ENCODE assay signal across 8 cellular contexts in the genomic region with DNA sequence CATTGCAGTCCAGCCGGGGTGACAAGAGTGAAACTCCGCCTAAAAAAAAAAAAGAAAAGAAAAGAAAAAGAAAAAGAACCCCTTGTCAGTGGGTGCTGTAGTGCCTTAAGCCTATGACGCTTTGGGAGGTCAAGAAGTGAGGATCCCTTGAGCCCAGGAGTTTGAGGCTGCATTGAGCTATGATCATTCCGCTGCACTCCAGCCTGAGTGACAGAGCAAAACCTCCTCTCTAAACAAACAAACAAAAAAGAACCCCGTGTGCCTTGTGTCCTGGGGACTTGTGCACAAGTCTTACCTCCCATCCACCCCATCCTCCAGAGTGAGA. TPM values are rescaled to one million over a fixed set of nuclear protein-coding genes. Genes with fewer than 3 reads are reported as not detected.
DNase-seq lines count a peak whose midpoint lies in the region; ATAC-seq and TF ChIP-seq lines count a peak whose summit lies in the region.

No MANE protein-coding gene starts in this region.

- no peak overlapping the region for H3K27ac ChIP-seq in CD4-positive, alpha-beta memory T cell (ENCODE audit: low read depth, low read length)
- peak overlapping the region; percentile 80 for H3K27ac ChIP-seq in SJCRH30
- H3K27ac ChIP-seq in endodermal cell (ENCODE audit: low read depth, low read length) = peak overlapping the region; percentile 89

- TF ChIP-seq CTCF in endodermal cell (conservative IDR thresholded peaks at IDR 0.05) = no peak
- no peak for TF ChIP-seq CTCF in osteocyte (IDR thresholded peaks at IDR 0.05)

- H3K9me3 Mint-ChIP-seq in CD4-positive, alpha-beta memory T cell = no peaks in the 10 kb centered on the region
- H3K9me3 Mint-ChIP-seq in endodermal cell (no peaks in the 10 kb centered on the region), osteocyte (ENCODE audit: unreplicated experiment) (no peaks in the 10 kb centered on the region)

- no peak overlapping the region for H3K9ac ChIP-seq in endodermal cell (ENCODE audit: extremely low read depth, low read length, poor library complexity, severe bottlenecking)

- CTCF ChIA-PET in CD4-positive, alpha-beta memory T cell (lab: Charles Lee; ENCODE audit: partially characterized antibody) = interaction anchor here (1.0 to 2.4 kb wide), 7 partner anchors 8 to 343 kb away, joined by 3 to 11 read pairs (median 4); a partner anchor contains a TSS

- peaks cover 15% of the 10 kb centered on the region for H3K4me1 ChIP-seq in CD4-positive, alpha-beta memory T cell (ENCODE audit: insufficient read depth, low read length)
- H3K4me1 ChIP-seq in SJCRH30 (peaks cover 18% of the 10 kb centered on the region), endodermal cell (ENCODE audit: control insufficient read depth, insufficient read depth, low read length) (peaks cover 4% of the 10 kb centered on the region)

- no peaks in the 10 kb centered on the region for H3K36me3 ChIP-seq in CD4-positive, alpha-beta memory T cell (ENCODE audit: insufficient read depth, low read length)
- H3K36me3 ChIP-seq in SJCRH30 (no peaks in the 10 kb centered on the region), endodermal cell (ENCODE audit: control insufficient read depth, insufficient read depth, low read length) (no peaks in the 10 kb centered on the region)

- intact Hi-C loops in CD4-positive, alpha-beta memory T cell (cut with micrococcal nuclease) = no loop called here

- no peak overlapping the region for H3K4me3 ChIP-seq in CD4-positive, alpha-beta memory T cell (ENCODE audit: low read length in 2 of 2)
- peak overlapping the region; percentile 49 for H3K4me3 ChIP-seq in SJCRH30
- no peak overlapping the region for H3K4me3 ChIP-seq in endodermal cell (ENCODE audit: low read length)

- ATAC-seq in HG02798 (IDR thresholded peaks at IDR 0.05; ENCODE audit: poor library complexity, unreplicated experiment) = no peak
- no peak for ATAC-seq in HG02884 (IDR thresholded peaks at IDR 0.05; ENCODE audit: unreplicated experiment)

- WGBS in endodermal cell (ENCODE audit: insufficient coverage in 1 of 2, insufficient read length in 1 of 2), 2 experiments = 59 to 68% methylated on average over 3 to 5 of the region's 5 CpGs

- peak overlapping the region in 6 of 7 donors; percentile 37 to 88 (median 84) for H3K27ac Mint-ChIP-seq in CD4-positive, alpha-beta memory T cell
- H3K27ac Mint-ChIP-seq in endodermal cell (peak overlapping the region; percentile 83), osteocyte (ENCODE audit: unreplicated experiment) (peak overlapping the region; percentile 98)

- POLR2A ChIA-PET in CD4-positive, alpha-beta memory T cell (lab: Charles Lee; ENCODE audit: partially characterized antibody) = interaction anchor here (0.8 to 2.7 kb wide), 3 partner anchors 8 to 29 kb away, joined by 3 to 16 read pairs (median 6); a partner anchor contains a TSS

- no peaks in the 10 kb centered on the region for H3K9me3 ChIP-seq in CD4-positive, alpha-beta memory T cell (ENCODE audit: control insufficient read depth in 1 of 2, low read length in 2 of 2)
- H3K9me3 ChIP-seq in SJCRH30 (replicated peaks) = peaks cover 3% of the 10 kb centered on the region; the same call in 1 of the 2 replicates
- no peaks in the 10 kb centered on the region for H3K9me3 ChIP-seq in endodermal cell (ENCODE audit: control insufficient read depth, low read length)

- peak overlapping the region in 5 of 8 donors; percentile 58 to 71 (median 67) for H3K4me3 Mint-ChIP-seq in CD4-positive, alpha-beta memory T cell
- H3K4me3 Mint-ChIP-seq in endodermal cell (no peak overlapping the region), osteocyte (ENCODE audit: unreplicated experiment) (peak overlapping the region; percentile 67)

- H3K27me3 Mint-ChIP-seq in CD4-positive, alpha-beta memory T cell = no peaks in the 10 kb centered on the region
- H3K27me3 Mint-ChIP-seq in endodermal cell (ENCODE audit: insufficient read depth) (peaks cover 2% of the 10 kb centered on the region), osteocyte (ENCODE audit: unreplicated experiment) (no peaks in the 10 kb centered on the region)

- peaks cover 11 to 20% (median 13%) of the 10 kb centered on the region in 4 donors for H3K4me1 Mint-ChIP-seq in CD4-positive, alpha-beta memory T cell
- H3K4me1 Mint-ChIP-seq in endodermal cell (peaks cover 12% of the 10 kb centered on the region), osteocyte (ENCODE audit: unreplicated experiment) (peaks cover 60% of the 10 kb centered on the region)

- H3K27me3 ChIP-seq in CD4-positive, alpha-beta memory T cell (ENCODE audit: insufficient read depth, low read length) = no peaks in the 10 kb centered on the region
- no peaks in the 10 kb centered on the region for H3K27me3 ChIP-seq in SJCRH30
- no peaks in the 10 kb centered on the region for H3K27me3 ChIP-seq in endodermal cell (ENCODE audit: control insufficient read depth, insufficient read depth, low read length, poor library complexity, severe bottlenecking)

- H3K36me3 Mint-ChIP-seq in CD4-positive, alpha-beta memory T cell = no peaks in the 10 kb centered on the region
- H3K36me3 Mint-ChIP-seq in endodermal cell (ENCODE audit: low read depth) = no peaks in the 10 kb centered on the region
- H3K36me3 Mint-ChIP-seq in osteocyte (ENCODE audit: unreplicated experiment) = no peaks in the 10 kb centered on the region

- no peak for DNase-seq in CD4-positive, alpha-beta memory T cell
- DNase-seq in SJCRH30 (no peak), endodermal cell (no peak), osteocyte (ENCODE audit: extremely low spot score, unreplicated experiment) (no peak), ecto neural progenitor cell (ENCODE audit: low spot score) (no peak)
- DNase-seq in activated CD4-positive, alpha-beta T cell treated with anti-CD3 and anti-CD28 coated beads, Interleukin-2, amount 50 U/mL, for 4 hours = no peak

RNA-seq across cellular contexts. Expression of a gene that starts 33.5 kb away (rescaled TPM):
- total RNA-seq in CD4-positive, alpha-beta memory T cell = 10 to 100 TPM; 19.9 to 20.9 TPM
- polyA plus RNA-seq in CD4-positive, alpha-beta memory T cell = 1 to 10 TPM; 4.8 to 5.5 TPM
- 3.6 and 5.2 TPM in 2 replicates for total RNA-seq in SJCRH30 (2014; rRNA removed; shearing (Covaris generic))
- total RNA-seq in endodermal cell (10 to 100 TPM; 27.8 to 46.8 TPM), osteocyte (44.9 and 46.5 TPM in 2 replicates)
- polyA plus RNA-seq in endodermal cell (2013, experiment 1 of 2) = 36.9 TPM
- 33.8 TPM for polyA plus RNA-seq in endodermal cell (2013, experiment 2 of 2)
